In genomic region chr10:79344502-79345195, GRCh38 we compare ENCODE assay signal across 14 cellular contexts. TPM values are rescaled to one million over a fixed set of nuclear protein-coding genes. Genes with fewer than 3 reads are reported as not detected.
DNase-seq lines count a peak whose midpoint lies in the region; ATAC-seq and TF ChIP-seq lines count a peak whose summit lies in the region.
"Had no signal": no experiment of that assay in that cellular context is flagged by ENCODE, and none has a peak within 500 bp of the region (broad histone marks: within the 10 kb centered on the region; RNA-seq: fewer than 3 reads in every experiment).

No MANE protein-coding gene starts in this region.

- no peak for ATAC-seq in stimulated activated memory B cell treated with anti-CD40 and anti-IgM and Interleukin-4, amounts not matched to agents 10 μg/mL and 1 μg/mL and 100 μg/mL, for 72 hours
- no peak for ATAC-seq in HG03175 (IDR thresholded peaks at IDR 0.05; ENCODE audit: unreplicated experiment)
- ATAC-seq: PC-3 had no signal

- H3K27ac Mint-ChIP-seq in activated CD4-positive, alpha-beta memory T cell treated with anti-CD3 and anti-CD28 coated beads, Interleukin-2, amount 10 ng/mL, durations not matched to agents 7 days and 5 days, result no peak overlapping the region
- H3K27ac Mint-ChIP-seq in activated CD4-positive, alpha-beta memory T cell treated with anti-CD3 and anti-CD28 coated beads for 36 hours, result no peak overlapping the region
- H3K27ac Mint-ChIP-seq in endodermal cell, result peak overlapping the region; percentile 30
- peak overlapping the region; percentile 51 for H3K27ac Mint-ChIP-seq in stimulated activated memory B cell treated with anti-CD40 and anti-IgM and Interleukin-4, amounts not matched to agents 10 μg/mL and 1 μg/mL and 100 μg/mL, for 72 hours
- H3K27ac Mint-ChIP-seq: mesothelial cell of epicardium had no signal

- no peak overlapping the region for H3K9ac ChIP-seq in endodermal cell (ENCODE audit: extremely low read depth, low read length, poor library complexity, severe bottlenecking)

- POLR2A ChIA-PET in activated CD4-positive, alpha-beta memory T cell treated with anti-CD3 and anti-CD28 coated beads, Interleukin-2, amount 10 ng/mL, durations not matched to agents 7 days and 5 days (lab: Charles Lee), result interaction anchor here (1.0 to 9.2 kb wide), 9 partner anchors 9 to 101 kb away, joined by 3 to 192 read pairs (median 5); no protein-coding TSS in a partner anchor
- POLR2A ChIA-PET in activated CD4-positive, alpha-beta memory T cell treated with anti-CD3 and anti-CD28 coated beads for 36 hours (lab: Charles Lee), result interaction anchor here (1.2 to 4.2 kb wide), 5 partner anchors 11 to 102 kb away, joined by 4 to 23 read pairs (median 8); no protein-coding TSS in a partner anchor

- H3K4me3 ChIP-seq in endodermal cell (ENCODE audit: low read length), result no peak overlapping the region
- H3K4me3 ChIP-seq: HAP-1 had no signal

- peaks cover 58% of the 10 kb centered on the region for H3K4me1 Mint-ChIP-seq in activated CD4-positive, alpha-beta memory T cell treated with anti-CD3 and anti-CD28 coated beads, Interleukin-2, amount 10 ng/mL, durations not matched to agents 7 days and 5 days
- H3K4me1 Mint-ChIP-seq in activated CD4-positive, alpha-beta memory T cell treated with anti-CD3 and anti-CD28 coated beads for 36 hours (ENCODE audit: low read depth), result peaks cover 16% of the 10 kb centered on the region
- peaks cover 20% of the 10 kb centered on the region for H3K4me1 Mint-ChIP-seq in endodermal cell
- peaks cover 25% of the 10 kb centered on the region for H3K4me1 Mint-ChIP-seq in stimulated activated memory B cell treated with anti-CD40 and anti-IgM and Interleukin-4, amounts not matched to agents 10 μg/mL and 1 μg/mL and 100 μg/mL, for 72 hours

- H3K27ac ChIP-seq in endodermal cell (ENCODE audit: low read depth, low read length), result no peak overlapping the region

- H3K9me3 ChIP-seq in endodermal cell (ENCODE audit: control insufficient read depth, low read length), result no peaks in the 10 kb centered on the region
- H3K9me3 ChIP-seq: HAP-1 had no signal

- no peak for TF ChIP-seq CTCF in endodermal cell (conservative IDR thresholded peaks at IDR 0.05)

- no peaks in the 10 kb centered on the region for H3K9me3 Mint-ChIP-seq in activated CD4-positive, alpha-beta memory T cell treated with anti-CD3 and anti-CD28 coated beads, Interleukin-2, amount 10 ng/mL, durations not matched to agents 7 days and 5 days
- no peaks in the 10 kb centered on the region for H3K9me3 Mint-ChIP-seq in activated CD4-positive, alpha-beta memory T cell treated with anti-CD3 and anti-CD28 coated beads for 36 hours
- no peaks in the 10 kb centered on the region for H3K9me3 Mint-ChIP-seq in endodermal cell
- H3K9me3 Mint-ChIP-seq in stimulated activated memory B cell treated with anti-CD40 and anti-IgM and Interleukin-4, amounts not matched to agents 10 μg/mL and 1 μg/mL and 100 μg/mL, for 72 hours, result no peaks in the 10 kb centered on the region
- H3K9me3 Mint-ChIP-seq: mesothelial cell of epicardium had no signal

- H3K27me3 ChIP-seq in endodermal cell (ENCODE audit: control insufficient read depth, insufficient read depth, low read length, poor library complexity, severe bottlenecking), result no peaks in the 10 kb centered on the region

- H3K27me3 Mint-ChIP-seq in activated CD4-positive, alpha-beta memory T cell treated with anti-CD3 and anti-CD28 coated beads, Interleukin-2, amount 10 ng/mL, durations not matched to agents 7 days and 5 days, result no peaks in the 10 kb centered on the region
- no peaks in the 10 kb centered on the region for H3K27me3 Mint-ChIP-seq in activated CD4-positive, alpha-beta memory T cell treated with anti-CD3 and anti-CD28 coated beads for 36 hours
- H3K27me3 Mint-ChIP-seq in endodermal cell (ENCODE audit: insufficient read depth), result peaks cover 18% of the 10 kb centered on the region
- no peaks in the 10 kb centered on the region for H3K27me3 Mint-ChIP-seq in stimulated activated memory B cell treated with anti-CD40 and anti-IgM and Interleukin-4, amounts not matched to agents 10 μg/mL and 1 μg/mL and 100 μg/mL, for 72 hours

- no peak overlapping the region for H3K4me3 Mint-ChIP-seq in activated CD4-positive, alpha-beta memory T cell treated with anti-CD3 and anti-CD28 coated beads, Interleukin-2, amount 10 ng/mL, durations not matched to agents 7 days and 5 days
- no peak overlapping the region for H3K4me3 Mint-ChIP-seq in activated CD4-positive, alpha-beta memory T cell treated with anti-CD3 and anti-CD28 coated beads for 36 hours
- H3K4me3 Mint-ChIP-seq in endodermal cell, result no peak overlapping the region
- no peak overlapping the region for H3K4me3 Mint-ChIP-seq in stimulated activated memory B cell treated with anti-CD40 and anti-IgM and Interleukin-4, amounts not matched to agents 10 μg/mL and 1 μg/mL and 100 μg/mL, for 72 hours
- H3K4me3 Mint-ChIP-seq: mesothelial cell of epicardium had no signal

- CTCF ChIA-PET in activated CD4-positive, alpha-beta memory T cell treated with anti-CD3 and anti-CD28 coated beads, Interleukin-2, amount 10 ng/mL, durations not matched to agents 7 days and 5 days (lab: Charles Lee), result interaction anchor here (0.9 to 6.4 kb wide), 8 partner anchors 8 to 370 kb away, joined by 3 to 45 read pairs (median 6); partner anchors contain the start of gene ZCCHC24
- CTCF ChIA-PET in activated CD4-positive, alpha-beta memory T cell treated with anti-CD3 and anti-CD28 coated beads for 36 hours (lab: Charles Lee), result interaction anchor here (1.1 to 6.5 kb wide), 9 partner anchors 9 to 60 kb away, joined by 3 to 36 read pairs (median 4); no protein-coding TSS in a partner anchor

- intact Hi-C loops in activated CD4-positive, alpha-beta memory T cell treated with anti-CD3 and anti-CD28 coated beads for 36 hours (cut with micrococcal nuclease), result loop anchor here (10.0 kb wide), 1 partner anchor 860 kb away; the partner anchor contains the start of gene ANXA11

- H3K36me3 Mint-ChIP-seq in activated CD4-positive, alpha-beta memory T cell treated with anti-CD3 and anti-CD28 coated beads, Interleukin-2, amount 10 ng/mL, durations not matched to agents 7 days and 5 days (ENCODE audit: low read depth), result peaks cover 19% of the 10 kb centered on the region
- peaks cover 16% of the 10 kb centered on the region for H3K36me3 Mint-ChIP-seq in activated CD4-positive, alpha-beta memory T cell treated with anti-CD3 and anti-CD28 coated beads for 36 hours
- H3K36me3 Mint-ChIP-seq in endodermal cell (ENCODE audit: low read depth), result peaks cover 9% of the 10 kb centered on the region
- H3K36me3 Mint-ChIP-seq in stimulated activated memory B cell treated with anti-CD40 and anti-IgM and Interleukin-4, amounts not matched to agents 10 μg/mL and 1 μg/mL and 100 μg/mL, for 72 hours, result peaks cover 14% of the 10 kb centered on the region
- H3K36me3 Mint-ChIP-seq: mesothelial cell of epicardium had no signal

- 71 to 84% methylated on average over 1 to 3 of the region's 3 CpGs for WGBS in endodermal cell (ENCODE audit: insufficient coverage in 1 of 2, insufficient read length in 1 of 2), 2 experiments

- peak; percentile 11 for DNase-seq in activated CD4-positive, alpha-beta memory T cell treated with anti-CD3 and anti-CD28 coated beads, Interleukin-2, amount 10 ng/mL, durations not matched to agents 7 days and 5 days
- DNase-seq in activated CD4-positive, alpha-beta memory T cell treated with anti-CD3 and anti-CD28 coated beads for 36 hours, result no peak
- DNase-seq in NCI-H2171 (lab: John Stamatoyannopoulos, UW) (peak; percentile 1), endodermal cell (no peak), GOT3 (lab: John Stamatoyannopoulos, UW) (no peak), NCI-H82 (lab: John Stamatoyannopoulos, UW) (no peak)
- DNase-seq: activated CD4-positive, alpha-beta T cell treated with anti-CD3 and anti-CD28 coated beads, Interleukin-2, amount 50 U/mL, for 4 hours; activated naive CD4-positive, alpha-beta T cell treated with anti-CD3 and anti-CD28 coated beads, Interleukin-2, amount 50 U/mL, for 16 hours; DND-41; PC-3 had no signal

- H3K36me3 ChIP-seq in endodermal cell (ENCODE audit: control insufficient read depth, insufficient read depth, low read length), result peaks cover 2% of the 10 kb centered on the region

- peaks cover 18% of the 10 kb centered on the region for H3K4me1 ChIP-seq in endodermal cell (ENCODE audit: control insufficient read depth, insufficient read depth, low read length)

RNA-seq across cellular contexts. Expression of gene PPIF, which starts 2.6 kb away (rescaled TPM):
- 10 to 100 TPM; 80.7 to 88.4 TPM for total RNA-seq in activated CD4-positive, alpha-beta memory T cell treated with anti-CD3 and anti-CD28 coated beads, Interleukin-2, amount 10 ng/mL, durations not matched to agents 7 days and 5 days
- 10 to 100 TPM; 87.2 to 94.0 TPM for total RNA-seq in activated CD4-positive, alpha-beta memory T cell treated with anti-CD3 and anti-CD28 coated beads for 36 hours
- 10 to 100 TPM; 50.4 to 51.0 TPM for total RNA-seq in endodermal cell
- polyA plus RNA-seq in endodermal cell (2013, experiment 1 of 2), result 54.6 TPM
- polyA plus RNA-seq in endodermal cell (2013, experiment 2 of 2), result 46.4 TPM

Comparison
In these comparisons a context has a peak if more than half of its experiments do, and no peak if none do; other contexts are left out.
1. DNase-seq: peak in activated CD4-positive, alpha-beta memory T cell treated with anti-CD3 and anti-CD28 coated beads, Interleukin-2, amount 10 ng/mL, durations not matched to agents 7 days and 5 days (single experiment) and NCI-H2171 (single experiment); none in activated CD4-positive, alpha-beta memory T cell treated with anti-CD3 and anti-CD28 coated beads for 36 hours (single experiment), endodermal cell (single experiment), GOT3 (single experiment) and NCI-H82 (single experiment).
2. H3K27ac Mint-ChIP-seq: peak in endodermal cell (single experiment) and stimulated activated memory B cell treated with anti-CD40 and anti-IgM and Interleukin-4, amounts not matched to agents 10 μg/mL and 1 μg/mL and 100 μg/mL, for 72 hours (single experiment); none in activated CD4-positive, alpha-beta memory T cell treated with anti-CD3 and anti-CD28 coated beads, Interleukin-2, amount 10 ng/mL, durations not matched to agents 7 days and 5 days (single experiment) and activated CD4-positive, alpha-beta memory T cell treated with anti-CD3 and anti-CD28 coated beads for 36 hours (single experiment).